8 cellular contexts compared by ENCODE assay signal in the genomic region with DNA sequence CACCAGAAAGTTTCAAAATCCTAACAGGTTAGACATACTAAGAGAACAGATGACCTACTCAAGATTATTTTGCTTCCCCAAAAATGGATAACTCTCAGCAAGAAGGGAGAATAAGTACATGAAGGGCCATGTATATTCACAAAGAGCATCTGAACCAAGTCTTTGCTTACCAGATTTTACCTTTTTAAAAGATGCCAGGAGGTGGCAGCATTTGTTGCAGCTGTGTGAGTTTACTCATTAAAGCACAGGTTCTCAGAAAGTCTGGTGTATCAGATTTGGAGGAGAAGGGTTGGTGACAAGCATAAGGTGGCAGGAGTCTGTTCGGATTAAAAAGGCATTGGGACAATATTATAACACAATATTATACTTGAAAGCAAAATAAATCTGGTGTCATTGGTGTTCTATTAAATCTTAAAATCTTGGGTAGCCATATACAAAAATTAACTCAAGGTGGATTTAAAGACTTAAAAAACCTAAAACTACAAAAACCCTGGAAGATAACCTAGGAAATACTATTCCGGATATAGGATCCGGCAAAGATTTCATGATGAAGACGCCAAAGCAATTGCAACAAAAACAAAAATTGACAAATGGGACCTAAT. TPM values are rescaled to one million over a fixed set of nuclear protein-coding genes. Genes with fewer than 3 reads are reported as not detected.
DNase-seq lines count a peak whose midpoint lies in the region; ATAC-seq and TF ChIP-seq lines count a peak whose summit lies in the region.

No MANE protein-coding gene starts in this region.

- intact Hi-C loops in esophagus muscularis mucosa (cut with DNase I), result loop anchor here (2.0 to 10.0 kb wide), 2 partner anchors 165 to 555 kb away; no protein-coding TSS in a partner anchor

- H3K4me1 Mint-ChIP-seq in activated CD8-positive, alpha-beta T cell treated with anti-CD3 and anti-CD28 coated beads, Interleukin-2, amount 10 ng/mL, durations not matched to agents 7 days and 5 days (ENCODE audit: low read depth), result peaks cover 41% of the 10 kb centered on the region
- H3K4me1 Mint-ChIP-seq in neural crest cell, result no peaks in the 10 kb centered on the region

- CTCF ChIA-PET in activated CD8-positive, alpha-beta T cell treated with anti-CD3 and anti-CD28 coated beads, Interleukin-2, amount 10 ng/mL, durations not matched to agents 7 days and 5 days (lab: Charles Lee), result interaction anchor here (0.5 to 3.0 kb wide), 10 partner anchors 11 to 176 kb away, joined by 3 to 38 read pairs (median 6); no protein-coding TSS in a partner anchor

- H3K27me3 ChIP-seq in esophagus muscularis mucosa, result no peaks in the 10 kb centered on the region

- no peaks in the 10 kb centered on the region for H3K36me3 Mint-ChIP-seq in activated CD8-positive, alpha-beta T cell treated with anti-CD3 and anti-CD28 coated beads, Interleukin-2, amount 10 ng/mL, durations not matched to agents 7 days and 5 days (ENCODE audit: low read depth)
- H3K36me3 Mint-ChIP-seq in neural crest cell (ENCODE audit: low read depth), result no peaks in the 10 kb centered on the region

- H3K4me1 ChIP-seq in esophagus muscularis mucosa, result peaks cover 0 to 7% (median 2%) of the 10 kb centered on the region in 4 donors

- H3K4me3 ChIP-seq in esophagus muscularis mucosa, result no peak overlapping the region

- H3K27ac Mint-ChIP-seq in activated CD8-positive, alpha-beta T cell treated with anti-CD3 and anti-CD28 coated beads, Interleukin-2, amount 10 ng/mL, durations not matched to agents 7 days and 5 days, result no peak overlapping the region
- no peak overlapping the region for H3K27ac Mint-ChIP-seq in neural crest cell (ENCODE audit: unreplicated experiment)

- 60% methylated on average over 4 of the region's 4 CpGs for WGBS in esophagus muscularis mucosa

- no peak overlapping the region for H3K27ac ChIP-seq in esophagus muscularis mucosa (replicated peaks in 1 of 4)

- TF ChIP-seq CTCF in esophagus muscularis mucosa (IDR thresholded peaks at IDR 0.05) (peak; percentile 51 to 56 (median 56)), neural crest cell (conservative IDR thresholded peaks at IDR 0.05) (peak; percentile 75)

- no peak overlapping the region for H3K4me3 Mint-ChIP-seq in activated CD8-positive, alpha-beta T cell treated with anti-CD3 and anti-CD28 coated beads, Interleukin-2, amount 10 ng/mL, durations not matched to agents 7 days and 5 days
- no peak overlapping the region for H3K4me3 Mint-ChIP-seq in neural crest cell

- no peak for TF ChIP-seq EP300 in esophagus muscularis mucosa (IDR thresholded peaks at IDR 0.05)

- peak; percentile 78 for DNase-seq in Ammon's horn (ENCODE audit: low spot score)
- peak; percentile 26 for DNase-seq in NCI-H510A treated with DMSO at 0.1 percent for 48 hours (lab: John Stamatoyannopoulos, UW)
- DNase-seq in activated CD8-positive, alpha-beta T cell treated with anti-CD3 and anti-CD28 coated beads, Interleukin-2, amount 10 ng/mL, durations not matched to agents 7 days and 5 days, result peak; percentile 81
- no peak for DNase-seq in esophagus muscularis mucosa (ENCODE audit: extremely low spot score)
- peak; percentile 20 for DNase-seq in neural crest cell (ENCODE audit: low read depth, low spot score)

- no peaks in the 10 kb centered on the region for H3K36me3 ChIP-seq in esophagus muscularis mucosa

- H3K27me3 Mint-ChIP-seq in activated CD8-positive, alpha-beta T cell treated with anti-CD3 and anti-CD28 coated beads, Interleukin-2, amount 10 ng/mL, durations not matched to agents 7 days and 5 days (ENCODE audit: low read depth), result peaks cover 2% of the 10 kb centered on the region
- no peaks in the 10 kb centered on the region for H3K27me3 Mint-ChIP-seq in neural crest cell (ENCODE audit: low read depth)

- TF ChIP-seq POLR2A in esophagus muscularis mucosa (IDR thresholded peaks at IDR 0.05; ENCODE audit: low read depth), result no peak

- POLR2A ChIA-PET in activated CD8-positive, alpha-beta T cell treated with anti-CD3 and anti-CD28 coated beads, Interleukin-2, amount 10 ng/mL, durations not matched to agents 7 days and 5 days (lab: Charles Lee), result no interaction called here

- ATAC-seq in GM18520 (IDR thresholded peaks at IDR 0.05; ENCODE audit: unreplicated experiment) (peak; percentile 43), HG03342 (IDR thresholded peaks at IDR 0.05; ENCODE audit: unreplicated experiment) (peak; percentile 61), GM19452 (IDR thresholded peaks at IDR 0.05; ENCODE audit: unreplicated experiment) (no peak)
- peak; percentile 70 for ATAC-seq in activated CD8-positive, alpha-beta T cell treated with anti-CD3 and anti-CD28 coated beads, Interleukin-2, amount 10 ng/mL, durations not matched to agents 7 days and 5 days

- no peaks in the 10 kb centered on the region for H3K9me3 Mint-ChIP-seq in activated CD8-positive, alpha-beta T cell treated with anti-CD3 and anti-CD28 coated beads, Interleukin-2, amount 10 ng/mL, durations not matched to agents 7 days and 5 days (ENCODE audit: insufficient read depth)
- no peaks in the 10 kb centered on the region for H3K9me3 Mint-ChIP-seq in neural crest cell

- H3K9me3 ChIP-seq in esophagus muscularis mucosa, result no peaks in the 10 kb centered on the region

RNA-seq across cellular contexts. Expression of a gene that starts 51.3 kb away (rescaled TPM):
- total RNA-seq in activated CD8-positive, alpha-beta T cell treated with anti-CD3 and anti-CD28 coated beads, Interleukin-2, amount 10 ng/mL, durations not matched to agents 7 days and 5 days, result 100 to 1,000 TPM; 150 to 162 TPM
- total RNA-seq in esophagus muscularis mucosa (10 to 100 TPM; 31.6 to 42.1 (median 39.7) TPM), neural crest cell (19.1 and 24.6 TPM in 2 replicates)
